12 cellular contexts compared by ENCODE assay signal in the genomic region with DNA sequence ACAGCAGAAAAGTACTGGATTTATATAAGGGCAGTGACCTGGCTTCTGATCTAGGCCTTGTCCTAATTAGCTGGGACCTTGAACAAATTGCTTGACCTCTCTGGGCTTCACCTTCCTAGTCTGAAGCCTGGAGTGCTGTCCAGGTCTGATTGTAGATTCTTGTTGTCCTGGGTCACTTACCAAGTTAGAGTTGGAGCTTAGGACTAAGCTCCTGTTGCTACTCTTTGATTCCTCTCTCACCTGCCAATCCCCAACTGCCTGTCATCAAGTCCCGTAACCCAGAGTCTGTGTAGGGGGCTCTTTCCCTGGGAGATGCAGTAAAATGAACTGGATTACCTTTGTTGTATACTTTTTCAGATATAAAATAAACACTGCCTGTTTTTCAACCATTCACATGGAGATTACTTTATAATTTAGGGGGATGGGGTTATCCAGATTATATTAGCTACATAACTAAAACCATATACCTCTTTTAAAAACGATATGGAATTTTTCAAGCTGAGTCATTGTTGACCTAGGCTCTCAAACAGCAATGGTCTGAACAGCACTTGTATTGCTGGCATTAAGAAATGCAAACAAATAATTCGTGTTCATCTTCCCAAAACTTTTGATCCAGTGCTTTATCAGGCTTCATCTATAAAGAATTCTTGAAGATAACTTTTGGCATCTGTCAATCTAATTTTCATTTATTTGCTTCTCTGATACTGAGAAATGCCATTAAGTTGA. TPM values are rescaled to one million over a fixed set of nuclear protein-coding genes. Genes with fewer than 3 reads are reported as not detected.
DNase-seq lines count a peak whose midpoint lies in the region; ATAC-seq and TF ChIP-seq lines count a peak whose summit lies in the region.
"Had no signal": no experiment of that assay in that cellular context is flagged by ENCODE, and none has a peak within 500 bp of the region (broad histone marks: within the 10 kb centered on the region; RNA-seq: fewer than 3 reads in every experiment).

No MANE protein-coding gene starts in this region.

- peak overlapping the region in 2 of 8 donors; percentile 1 to 17 for H3K4me3 Mint-ChIP-seq in CD4-positive, alpha-beta memory T cell
- H3K4me3 Mint-ChIP-seq in HFFc6 = peak overlapping the region; percentile 33; the same call in 1 of the 2 replicates
- no peak overlapping the region for H3K4me3 Mint-ChIP-seq in central memory CD8-positive, alpha-beta T cell
- no peak overlapping the region for H3K4me3 Mint-ChIP-seq in naive B cell
- H3K4me3 Mint-ChIP-seq in stimulated activated effector memory CD8-positive, alpha-beta T cell treated with anti-CD3 and anti-CD28 coated beads, Interleukin-12 subunit alpha, Interleukin-12 subunit beta, amount 100 ng/mL, for 72 hours = no peak overlapping the region

- no peak overlapping the region for H3K27ac ChIP-seq in CD4-positive, alpha-beta memory T cell (ENCODE audit: low read depth, low read length)
- H3K27ac ChIP-seq: KMS-11 had no signal

- ATAC-seq in central memory CD8-positive, alpha-beta T cell (replicated peaks; ENCODE audit: extremely low read depth, poor library complexity, severe bottlenecking) = no peak
- ATAC-seq in naive B cell (ENCODE audit: low read depth in 2 of 2) (no peak), HG03135 (IDR thresholded peaks at IDR 0.05; ENCODE audit: unreplicated experiment) (no peak), HG03469 (IDR thresholded peaks at IDR 0.05; ENCODE audit: unreplicated experiment) (no peak)
- no peak for ATAC-seq in stimulated activated effector memory CD8-positive, alpha-beta T cell treated with anti-CD3 and anti-CD28 coated beads, Interleukin-12 subunit alpha, Interleukin-12 subunit beta, amount 100 ng/mL, for 72 hours

- no peaks in the 10 kb centered on the region for H3K9me3 Mint-ChIP-seq in CD4-positive, alpha-beta memory T cell
- H3K9me3 Mint-ChIP-seq in HFFc6 (no peaks in the 10 kb centered on the region), naive B cell (no peaks in the 10 kb centered on the region)
- H3K9me3 Mint-ChIP-seq in central memory CD8-positive, alpha-beta T cell = no peaks in the 10 kb centered on the region
- no peaks in the 10 kb centered on the region for H3K9me3 Mint-ChIP-seq in stimulated activated effector memory CD8-positive, alpha-beta T cell treated with anti-CD3 and anti-CD28 coated beads, Interleukin-12 subunit alpha, Interleukin-12 subunit beta, amount 100 ng/mL, for 72 hours

- peaks cover 6 to 41% (median 31%) of the 10 kb centered on the region in 4 donors for H3K4me1 Mint-ChIP-seq in CD4-positive, alpha-beta memory T cell
- H3K4me1 Mint-ChIP-seq in HFFc6 (ENCODE audit: low read depth) (peaks cover 6% of the 10 kb centered on the region; the same call in 1 of the 2 replicates), naive B cell (peaks cover 28 to 37% (median 33%) of the 10 kb centered on the region in 3 donors)
- H3K4me1 Mint-ChIP-seq in central memory CD8-positive, alpha-beta T cell = peaks cover 14% of the 10 kb centered on the region
- peaks cover 37% of the 10 kb centered on the region for H3K4me1 Mint-ChIP-seq in stimulated activated effector memory CD8-positive, alpha-beta T cell treated with anti-CD3 and anti-CD28 coated beads, Interleukin-12 subunit alpha, Interleukin-12 subunit beta, amount 100 ng/mL, for 72 hours

- intact Hi-C loops in CD4-positive, alpha-beta memory T cell (cut with micrococcal nuclease) = no loop called here
- intact Hi-C loops in posterior vena cava (cut with DNase I) = loop anchor here in 1 of 2 donors (10.0 kb wide), 1 partner anchor 68 kb away; no protein-coding TSS in a partner anchor

- H3K4me3 ChIP-seq in CD4-positive, alpha-beta memory T cell (ENCODE audit: low read length in 2 of 2) = no peak overlapping the region

- peak overlapping the region in 5 of 7 donors; percentile 1 to 84 (median 29) for H3K27ac Mint-ChIP-seq in CD4-positive, alpha-beta memory T cell
- peak overlapping the region; percentile 62 for H3K27ac Mint-ChIP-seq in HFFc6
- peak overlapping the region; percentile 12 for H3K27ac Mint-ChIP-seq in central memory CD8-positive, alpha-beta T cell (ENCODE audit: low read depth)
- peak overlapping the region in 4 of 6 donors; percentile 8 to 57 (median 18) for H3K27ac Mint-ChIP-seq in naive B cell
- no peak overlapping the region for H3K27ac Mint-ChIP-seq in stimulated activated effector memory CD8-positive, alpha-beta T cell treated with anti-CD3 and anti-CD28 coated beads, Interleukin-12 subunit alpha, Interleukin-12 subunit beta, amount 100 ng/mL, for 72 hours

- no peaks in the 10 kb centered on the region for H3K27me3 Mint-ChIP-seq in CD4-positive, alpha-beta memory T cell
- H3K27me3 Mint-ChIP-seq in HFFc6 (ENCODE audit: insufficient read depth) (no peaks in the 10 kb centered on the region), naive B cell (no peaks in the 10 kb centered on the region)
- H3K27me3 Mint-ChIP-seq in central memory CD8-positive, alpha-beta T cell = no peaks in the 10 kb centered on the region

- peaks cover 75% of the 10 kb centered on the region for H3K4me1 ChIP-seq in CD4-positive, alpha-beta memory T cell (ENCODE audit: insufficient read depth, low read length)

- CTCF ChIA-PET in CD4-positive, alpha-beta memory T cell (lab: Charles Lee; ENCODE audit: partially characterized antibody) = interaction anchor here (1.1 to 1.3 kb wide), 3 partner anchors 124 to 146 kb away, joined by 4 read pairs; no protein-coding TSS in a partner anchor

- DNase-seq in CD4-positive, alpha-beta memory T cell = no peak
- DNase-seq in HFFc6 (no peak), naive B cell (no peak), posterior vena cava (ENCODE audit: low spot score) (no peak)
- no peak for DNase-seq in central memory CD8-positive, alpha-beta T cell (ENCODE audit: low spot score in 2 of 2)
- DNase-seq in stimulated activated effector memory CD8-positive, alpha-beta T cell treated with anti-CD3 and anti-CD28 coated beads, Interleukin-12 subunit alpha, Interleukin-12 subunit beta, amount 100 ng/mL, for 72 hours (ENCODE audit: low spot score in 2 of 2) = no peak
- DNase-seq: activated CD4-positive, alpha-beta T cell treated with anti-CD3 and anti-CD28 coated beads for 48 hours; amniotic stem cell; GF-D8 had no signal

- no peak for TF ChIP-seq CTCF in HFFc6 (IDR thresholded peaks at IDR 0.05)

- peaks cover 0 to 5% of the 10 kb centered on the region in 2 donors for H3K36me3 Mint-ChIP-seq in CD4-positive, alpha-beta memory T cell
- peaks cover 13% of the 10 kb centered on the region; the same call in 1 of the 2 replicates for H3K36me3 Mint-ChIP-seq in HFFc6 (ENCODE audit: low read depth)
- H3K36me3 Mint-ChIP-seq in central memory CD8-positive, alpha-beta T cell (ENCODE audit: insufficient read depth) = peaks cover 5% of the 10 kb centered on the region
- H3K36me3 Mint-ChIP-seq in naive B cell = no peaks in the 10 kb centered on the region
- H3K36me3 Mint-ChIP-seq in stimulated activated effector memory CD8-positive, alpha-beta T cell treated with anti-CD3 and anti-CD28 coated beads, Interleukin-12 subunit alpha, Interleukin-12 subunit beta, amount 100 ng/mL, for 72 hours = peaks cover 7% of the 10 kb centered on the region

- no peaks in the 10 kb centered on the region for H3K9me3 ChIP-seq in CD4-positive, alpha-beta memory T cell (ENCODE audit: control insufficient read depth in 1 of 2, low read length in 2 of 2)

- no peaks in the 10 kb centered on the region for H3K27me3 ChIP-seq in CD4-positive, alpha-beta memory T cell (ENCODE audit: insufficient read depth, low read length)

- H3K36me3 ChIP-seq in CD4-positive, alpha-beta memory T cell (ENCODE audit: insufficient read depth, low read length) = no peaks in the 10 kb centered on the region

- POLR2A ChIA-PET in CD4-positive, alpha-beta memory T cell (lab: Charles Lee; ENCODE audit: partially characterized antibody) = no interaction called here

RNA-seq across cellular contexts. Expression of a gene that starts 5.8 kb away (rescaled TPM):
- total RNA-seq in CD4-positive, alpha-beta memory T cell = 10 to 100 TPM; 47.5 to 49.0 TPM
- polyA plus RNA-seq in CD4-positive, alpha-beta memory T cell = 10 to 100 TPM in 1 of 2 donors, 1 to 10 TPM in 1; 1.1 to 10.6 TPM
- total RNA-seq in HFFc6 (2021; fragmentation: NEBNext Ultra II Directional; extraction: Animal tissue kit (Norgen Biotek cat#: 25700)) = 10 to 100 TPM; 51.9 to 69.8 (median 63.4) TPM
- polyA plus RNA-seq in naive B cell (ENCODE audit: low read depth in 6 of 6) = 1 to 10 TPM in 5 of 6 donors, not detected in 1; 1.6 to 5.9 (median 2.0) TPM
- 10 to 100 TPM; 49.8 to 57.4 TPM for total RNA-seq in posterior vena cava

RNA-seq across cellular contexts. Expression of a gene that starts 15.9 kb away (rescaled TPM):
- total RNA-seq in CD4-positive, alpha-beta memory T cell = 10 to 100 TPM; 40.7 to 42.1 TPM
- 10 to 100 TPM; 62.4 to 67.6 TPM for polyA plus RNA-seq in CD4-positive, alpha-beta memory T cell
- total RNA-seq in HFFc6 (2021; fragmentation: NEBNext Ultra II Directional; extraction: Animal tissue kit (Norgen Biotek cat#: 25700)) = 100 to 1,000 TPM; 416 to 479 (median 463) TPM
- 10 to 100 TPM; 54.8 to 67.6 (median 56.7) TPM for polyA plus RNA-seq in naive B cell (ENCODE audit: low read depth in 6 of 6)
- total RNA-seq in posterior vena cava = 100 to 1,000 TPM in 1 of 2 donors, 10 to 100 TPM in 1; 98.0 to 139 TPM
